9 cellular contexts compared by ENCODE assay signal in the genomic region with DNA sequence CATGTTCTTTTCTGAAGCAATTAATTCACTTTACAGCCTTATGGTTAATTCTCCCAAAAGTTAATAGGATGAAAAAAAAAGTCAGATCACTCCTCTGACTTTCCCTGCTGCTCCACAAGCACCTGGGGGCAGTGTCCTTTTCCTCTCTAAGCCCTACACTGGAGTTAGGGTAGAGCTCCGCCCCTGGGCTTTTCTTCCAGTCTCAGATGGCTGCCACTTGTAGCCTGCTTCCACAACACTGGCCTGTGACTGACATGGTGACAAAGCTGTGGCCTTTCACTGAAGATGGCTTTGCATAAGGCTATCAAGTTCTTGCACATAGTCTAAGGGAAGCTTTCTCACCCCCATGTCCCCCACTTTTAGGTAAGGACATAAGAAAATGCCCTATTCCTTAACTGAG. TPM values are rescaled to one million over a fixed set of nuclear protein-coding genes. Genes with fewer than 3 reads are reported as not detected.
DNase-seq lines count a peak whose midpoint lies in the region; ATAC-seq and TF ChIP-seq lines count a peak whose summit lies in the region.
"Had no signal": no experiment of that assay in that cellular context is flagged by ENCODE, and none has a peak within 500 bp of the region (broad histone marks: within the 10 kb centered on the region; RNA-seq: fewer than 3 reads in every experiment).

No MANE protein-coding gene starts in this region.

- ATAC-seq in left lobe of liver: no peak
- ATAC-seq in GM18868 (IDR thresholded peaks at IDR 0.05; ENCODE audit: unreplicated experiment): no peak
- ATAC-seq: effector memory CD8-positive, alpha-beta T cell had no signal

- H2AFZ ChIP-seq in parathyroid adenoma: peak overlapping the region; percentile 99

- H3K27me3 ChIP-seq in WERI-Rb-1 (ENCODE audit: insufficient read depth, low read depth, severe bottlenecking): no peaks in the 10 kb centered on the region
- H3K27me3 ChIP-seq in parathyroid adenoma (ENCODE audit: control insufficient read depth, insufficient read depth, low read length): no peaks in the 10 kb centered on the region

- H3K9me3 ChIP-seq in WERI-Rb-1 (ENCODE audit: severe bottlenecking) (no peaks in the 10 kb centered on the region), parathyroid adenoma (ENCODE audit: control insufficient read depth, low read length) (no peaks in the 10 kb centered on the region)

- H3K9ac ChIP-seq in parathyroid adenoma: no peak overlapping the region

- H3K4me1 ChIP-seq in parathyroid adenoma: peaks cover 5% of the 10 kb centered on the region

- H3K79me2 ChIP-seq in parathyroid adenoma: peaks cover 12% of the 10 kb centered on the region

- H3K36me3 ChIP-seq in WERI-Rb-1 (peaks cover 7% of the 10 kb centered on the region; the same call in 1 of the 2 replicates), parathyroid adenoma (ENCODE audit: control insufficient read depth, insufficient read depth, low read length) (no peaks in the 10 kb centered on the region)

- in situ Hi-C loops in KBM-7 (cut with MboI; ENCODE audit: low pct_unique_long_range_greater_than_20kb, low sequenced_read_pairs) (no loop called here), GM13977 (cut with MboI; ENCODE audit: low pct_unique_long_range_greater_than_20kb, low sequenced_read_pairs, unreplicated experiment) (no loop called here)

- H3K27ac ChIP-seq in WERI-Rb-1 (no peak overlapping the region), parathyroid adenoma (no peak overlapping the region)

- peak overlapping the region; percentile 87 for H3K4me3 ChIP-seq in WERI-Rb-1 (ENCODE audit: low read depth, low read length)
- no peak overlapping the region for H3K4me3 ChIP-seq in parathyroid adenoma (ENCODE audit: low read depth, low read length)

- peak overlapping the region; percentile 3 for H3K4me2 ChIP-seq in parathyroid adenoma (ENCODE audit: low read length)

- peak; percentile 2 to 15 (median 4) for DNase-seq in NCI-H1417 (lab: John Stamatoyannopoulos, UW)
- DNase-seq in NCI-H1417 treated with DMSO at 0.1 percent for 48 hours (lab: John Stamatoyannopoulos, UW): no peak
- peak; percentile 59 for DNase-seq in KBM-7
- peak; percentile 86 for DNase-seq in WERI-Rb-1
- no peak for DNase-seq in left lobe of liver (ENCODE audit: low spot score)
- DNase-seq in GM13977 (ENCODE audit: low spot score): no peak
- DNase-seq: effector memory CD8-positive, alpha-beta T cell had no signal

- TF ChIP-seq CTCF in WERI-Rb-1 (IDR thresholded peaks at IDR 0.05; ENCODE audit: low read depth, low read length) (peak; percentile 50), parathyroid adenoma (IDR thresholded peaks at IDR 0.05) (no peak), GM13977 (IDR thresholded peaks at IDR 0.05; ENCODE audit: extremely low read depth, insufficient read depth, missing control alignments) (no peak)

RNA-seq across cellular contexts. Expression of a gene that starts 1.3 kb away (rescaled TPM):
- total RNA-seq in left lobe of liver: 9.4 TPM

RNA-seq across cellular contexts. Expression of a gene that starts 9.0 kb away (rescaled TPM):
- total RNA-seq in left lobe of liver: 45.7 TPM

RNA-seq across cellular contexts. Expression of a gene that starts 27.2 kb away (rescaled TPM):
- 1.3 TPM for total RNA-seq in left lobe of liver

Comparison
In these comparisons a context has a peak if more than half of its experiments do, and no peak if none do; other contexts are left out.
1. DNase-seq: peak in NCI-H1417 (3 of 3), KBM-7 (single experiment) and WERI-Rb-1 (single experiment); none in NCI-H1417 treated with DMSO at 0.1 percent for 48 hours (single experiment), left lobe of liver (single experiment) and GM13977 (single experiment).